In the genomic region with DNA sequence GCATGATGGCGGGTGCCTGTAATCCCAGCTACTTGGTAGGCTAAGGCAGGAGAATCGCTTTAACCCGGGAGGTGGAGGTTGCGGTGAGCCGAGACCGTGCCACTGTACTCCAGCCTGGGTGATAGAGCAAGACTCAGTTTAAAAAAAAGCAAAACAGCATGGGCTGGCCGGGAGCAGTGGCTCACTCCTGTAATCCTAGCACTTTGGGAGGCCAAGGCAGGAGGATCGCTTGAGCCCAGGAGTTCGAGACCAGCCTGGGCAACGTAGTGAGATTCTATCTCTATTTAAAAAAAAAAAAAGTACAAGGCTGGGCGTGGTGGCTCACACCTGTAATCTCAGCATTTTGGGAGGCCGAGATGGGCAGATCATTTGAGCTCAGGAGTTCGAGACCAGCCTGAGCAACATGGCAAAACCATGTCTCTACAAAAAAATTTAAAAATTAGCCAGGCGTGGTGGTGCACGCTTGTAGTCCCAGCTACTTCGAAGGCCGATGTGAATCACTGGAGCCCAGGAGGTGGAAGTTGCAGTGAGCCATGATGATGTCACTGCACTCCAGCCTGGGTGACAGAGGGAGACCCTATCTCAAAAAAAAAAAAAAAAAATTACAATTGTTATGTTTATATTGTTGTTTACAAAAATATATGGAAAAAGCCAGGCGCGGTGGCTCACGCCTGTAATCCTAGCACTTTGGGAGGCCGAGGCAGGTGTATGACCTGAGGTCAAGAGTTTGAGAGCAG, we compare ENCODE assay signal across 1 cellular context.
TF ChIP-seq lines count a peak whose summit lies in the region.
"Not testable (repeated sequence)": the region's sequence is repeated elsewhere in the genome, so short reads cannot be mapped to it uniquely, and the experiment has no call there.

No MANE protein-coding gene starts in this region.

TF ChIP-seq in K562, 482 proteins besides CTCF, POLR2A, EP300 and RAD21:
- TF ChIP-seq KAT7 (CRISPR knock-in tag; IDR thresholded peaks at IDR 0.05; ENCODE audit: borderline replicate concordance), result peak; percentile 2; the same call in 1 of the 2 replicates
- peak; percentile 72 for TF ChIP-seq ZNF121 (CRISPR knock-in tag; conservative IDR thresholded peaks at IDR 0.05)
- TF ChIP-seq, protein P1, sequence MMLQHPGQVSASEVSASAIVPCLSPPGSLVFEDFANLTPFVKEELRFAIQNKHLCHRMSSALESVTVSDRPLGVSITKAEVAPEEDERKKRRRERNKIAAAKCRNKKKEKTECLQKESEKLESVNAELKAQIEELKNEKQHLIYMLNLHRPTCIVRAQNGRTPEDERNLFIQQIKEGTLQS (IDR thresholded peaks at IDR 0.05), result peak; percentile 63
- TF ChIP-seq, protein P1 (CRISPR knock-in tag; conservative IDR thresholded peaks at IDR 0.05), result not testable (repeated sequence)
- 0 out of 2 replicates have a peak, but pooled peaks have one; percentile 6 for TF ChIP-seq DPF2 (IDR thresholded peaks at IDR 0.05)
